In genomic region chr18:53586923-53587322, GRCh38 we compare ENCODE assay signal across 37 cellular contexts.
"Had no signal": no experiment of that assay in that cellular context is flagged by ENCODE, and none has a peak within 500 bp of the region (broad histone marks: within the 10 kb centered on the region; RNA-seq: fewer than 3 reads in every experiment).

No MANE protein-coding gene starts in this region.

- FAIRE-seq: astrocyte, TTC549 had no signal

- H3K4me3 ChIP-seq: adrenal gland, body of pancreas, breast epithelium, colonic mucosa had no signal

- H3K27ac Mint-ChIP-seq: activated B cell treated with CpG ODN at 0.5 μM for 24 hours; activated CD4-positive, alpha-beta memory T cell treated with anti-CD3 and anti-CD28 coated beads for 36 hours; activated CD4-positive, alpha-beta T cell treated with anti-CD3 and anti-CD28 coated beads, Interleukin-2, amount 10 ng/mL, durations not matched to agents 24 days and 14 days; activated CD8-positive, alpha-beta T cell treated with anti-CD3 and anti-CD28 coated beads for 36 hours; activated naive CD4-positive, alpha-beta T cell treated with anti-CD3 and anti-CD28 coated beads for 36 hours; activated naive CD4-positive, alpha-beta T cell treated with anti-CD3 and anti-CD28 coated beads, Interleukin-2, amount 50 U/mL, for 72 hours; activated naive CD8-positive, alpha-beta T cell treated with anti-CD3 and anti-CD28 coated beads for 36 hours; activated T-cell treated with anti-CD3 and anti-CD28 coated beads, Interleukin-2, amount 50 U/mL, for 72 hours; activated T-helper 1 cell treated with anti-CD3 and anti-CD28 coated beads, Interleukin-12 subunit alpha, Interleukin-12 subunit beta, Interleukin-2, Interleukin-4 antibody, amounts not matched to agents 30 ng/mL and 10 ng/mL and 1 ng/mL, durations not matched to agents 14 hours and 24 hours and 36 hours; activated T-helper 17 cell treated with anti-CD3 and anti-CD28 coated beads, Interleukin-2, amount 50 U/mL, for 72 hours; T-helper 2 cell treated with Interferon-gamma antibody and Interleukin-4, amounts not matched to agents 5 μg/mL and 100 μg/mL, for 36 hours had no signal

- H3K4me3 Mint-ChIP-seq: activated B cell treated with CpG ODN at 0.5 μM for 24 hours; activated CD4-positive, alpha-beta memory T cell treated with anti-CD3 and anti-CD28 coated beads for 36 hours; activated CD4-positive, alpha-beta T cell treated with anti-CD3 and anti-CD28 coated beads, Interleukin-2, amount 10 ng/mL, durations not matched to agents 24 days and 14 days; activated CD8-positive, alpha-beta T cell treated with anti-CD3 and anti-CD28 coated beads for 36 hours; activated naive CD4-positive, alpha-beta T cell treated with anti-CD3 and anti-CD28 coated beads for 36 hours; activated naive CD8-positive, alpha-beta T cell treated with anti-CD3 and anti-CD28 coated beads for 36 hours; activated T-cell treated with anti-CD3 and anti-CD28 coated beads, Interleukin-2, amount 50 U/mL, for 4 hours; activated T-cell treated with anti-CD3 and anti-CD28 coated beads, Interleukin-2, amount 50 U/mL, for 72 hours; activated T-helper 1 cell treated with anti-CD3 and anti-CD28 coated beads, Interleukin-12 subunit alpha, Interleukin-12 subunit beta, Interleukin-2, Interleukin-4 antibody, amounts not matched to agents 30 ng/mL and 10 ng/mL and 1 ng/mL, durations not matched to agents 14 hours and 24 hours and 36 hours; activated T-helper 17 cell treated with anti-CD3 and anti-CD28 coated beads, Interleukin-2, amount 50 U/mL, for 72 hours; central memory CD8-positive, alpha-beta T cell; T-helper 2 cell treated with Interferon-gamma antibody and Interleukin-4, amounts not matched to agents 5 μg/mL and 100 μg/mL, for 36 hours had no signal

- H3K4me1 ChIP-seq: adrenal gland, body of pancreas, breast epithelium, colonic mucosa had no signal

- H3K36me3 ChIP-seq: adrenal gland, brain microvascular endothelial cell, breast epithelium, colonic mucosa had no signal

- H3K27ac ChIP-seq: adrenal gland, body of pancreas, brain microvascular endothelial cell, breast epithelium, colonic mucosa, VCaP had no signal

- H3K4me1 Mint-ChIP-seq: activated B cell treated with CpG ODN at 0.5 μM for 24 hours; activated CD4-positive, alpha-beta T cell treated with anti-CD3 and anti-CD28 coated beads, Interleukin-2, amount 10 ng/mL, durations not matched to agents 24 days and 14 days; activated naive CD8-positive, alpha-beta T cell treated with anti-CD3 and anti-CD28 coated beads for 36 hours; activated T-helper 17 cell treated with anti-CD3 and anti-CD28 coated beads, Interleukin-2, amount 50 U/mL, for 72 hours; central memory CD8-positive, alpha-beta T cell had no signal

- H3K27me3 Mint-ChIP-seq: activated B cell treated with CpG ODN at 0.5 μM for 24 hours; activated CD4-positive, alpha-beta memory T cell treated with anti-CD3 and anti-CD28 coated beads for 36 hours; activated CD4-positive, alpha-beta T cell treated with anti-CD3 and anti-CD28 coated beads, Interleukin-2, amount 10 ng/mL, durations not matched to agents 24 days and 14 days; activated CD8-positive, alpha-beta T cell treated with anti-CD3 and anti-CD28 coated beads for 36 hours; activated naive CD8-positive, alpha-beta T cell treated with anti-CD3 and anti-CD28 coated beads for 36 hours; activated T-helper 17 cell treated with anti-CD3 and anti-CD28 coated beads, Interleukin-2, amount 50 U/mL, for 72 hours; central memory CD8-positive, alpha-beta T cell had no signal

- H3K36me3 Mint-ChIP-seq: activated CD4-positive, alpha-beta memory T cell treated with anti-CD3 and anti-CD28 coated beads for 36 hours; activated naive CD4-positive, alpha-beta T cell treated with anti-CD3 and anti-CD28 coated beads, Interleukin-2, amount 50 U/mL, for 72 hours; activated naive CD8-positive, alpha-beta T cell treated with anti-CD3 and anti-CD28 coated beads for 36 hours had no signal

- H3K27me3 ChIP-seq: adrenal gland, body of pancreas, brain microvascular endothelial cell, breast epithelium, colonic mucosa had no signal

- ATAC-seq: activated CD8-positive, alpha-beta T cell treated with anti-CD3 and anti-CD28 coated beads for 36 hours; activated naive CD4-positive, alpha-beta T cell treated with anti-CD3 and anti-CD28 coated beads, Interleukin-2, amount 50 U/mL, for 72 hours; activated T-cell treated with anti-CD3 and anti-CD28 coated beads, Interleukin-2, amount 50 U/mL, for 4 hours; activated T-cell treated with anti-CD3 and anti-CD28 coated beads, Interleukin-2, amount 50 U/mL, for 72 hours; activated T-helper 17 cell treated with anti-CD3 and anti-CD28 coated beads, Interleukin-2, amount 50 U/mL, for 72 hours; body of pancreas had no signal

- H3K9me3 ChIP-seq: adrenal gland, body of pancreas, breast epithelium, colonic mucosa had no signal

- DNase-seq: activated B cell treated with CpG ODN at 0.5 μM for 24 hours; activated CD4-positive, alpha-beta memory T cell treated with anti-CD3 and anti-CD28 coated beads for 36 hours; activated CD4-positive, alpha-beta T cell treated with anti-CD3 and anti-CD28 coated beads for 4 hours; activated CD4-positive, alpha-beta T cell treated with anti-CD3 and anti-CD28 coated beads, Interleukin-2, amount 10 ng/mL, durations not matched to agents 24 days and 14 days; activated CD4-positive, alpha-beta T cell treated with anti-CD3 and anti-CD28 coated beads, Interleukin-2, amount 50 U/mL, for 1 hour; activated CD4-positive, alpha-beta T cell treated with anti-CD3 and anti-CD28 coated beads, Interleukin-2, amount 50 U/mL, for 4 hours; activated CD4-positive, CD25-positive, alpha-beta regulatory T cell treated with anti-CD3 and anti-CD28 coated beads, Interleukin-2, amount 50 U/mL, for 72 hours; activated CD8-positive, alpha-beta memory T cell treated with anti-CD3 and anti-CD28 coated beads, Interleukin-2, amount 50 U/mL, for 4 hours; activated CD8-positive, alpha-beta T cell treated with anti-CD3 and anti-CD28 coated beads for 36 hours; activated effector memory CD4-positive, alpha-beta T cell treated with anti-CD3 and anti-CD28 coated beads, Interleukin-2, amount 50 U/mL, for 16 hours; activated gamma-delta T cell treated with Interleukin-2 at 50 U/mL for 16 hours; activated naive CD4-positive, alpha-beta T cell; activated naive CD4-positive, alpha-beta T cell treated with anti-CD3 and anti-CD28 coated beads for 36 hours; activated naive CD4-positive, alpha-beta T cell treated with anti-CD3 and anti-CD28 coated beads, Interleukin-2, amount 50 U/mL, for 16 hours; activated naive CD8-positive, alpha-beta T cell treated with anti-CD3 and anti-CD28 coated beads for 36 hours; activated T-cell treated with anti-CD3 and anti-CD28 coated beads for 4 hours; activated T-cell treated with anti-CD3 and anti-CD28 coated beads, Interleukin-2, amount 50 U/mL, for 1 hour; activated T-cell treated with anti-CD3 and anti-CD28 coated beads, Interleukin-2, amount 50 U/mL, for 4 hours; activated T-cell treated with anti-CD3 and anti-CD28 coated beads, Interleukin-2, amount 50 U/mL, for 72 hours; adrenal gland; amniotic stem cell; aorta; body of pancreas; brain microvascular endothelial cell; cerebellar nuclear complex; colonic mucosa; T-helper 2 cell; T-helper 9 cell had no signal
